1 cellular context compared by ENCODE assay signal in the genomic region with DNA sequence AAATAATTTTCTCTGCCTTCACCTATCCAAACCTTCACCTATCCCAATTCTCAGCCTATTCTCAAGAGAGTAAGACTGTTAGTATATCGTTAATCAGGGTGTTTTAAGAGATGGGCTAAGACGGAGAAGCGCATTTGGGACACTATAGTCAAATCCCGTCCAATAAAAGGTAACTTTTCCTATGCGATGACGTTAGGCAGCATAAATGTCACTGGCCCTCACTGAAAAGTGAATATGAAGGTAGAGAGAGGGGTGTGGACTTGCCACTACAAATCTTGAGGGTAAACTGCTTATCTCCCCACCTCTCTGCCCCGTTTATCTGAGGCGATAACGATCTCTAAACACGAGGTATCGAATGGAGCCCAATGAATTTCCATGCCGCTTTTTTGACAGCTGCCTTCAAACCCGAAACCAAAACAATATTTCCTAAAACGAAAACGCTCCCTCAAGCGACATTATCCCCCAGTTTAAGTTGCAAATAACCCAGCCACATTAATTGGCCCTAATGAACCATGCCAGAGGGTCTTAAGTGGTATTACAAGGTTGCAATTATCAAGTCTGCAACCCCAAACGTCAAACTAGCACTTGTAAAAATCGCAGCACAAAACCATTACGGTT.
TF ChIP-seq lines count a peak whose summit lies in the region.

No MANE protein-coding gene starts in this region.

TF ChIP-seq in GM12878, 131 proteins besides CTCF, POLR2A, EP300 and RAD21 (continued from another document and continues in another):
- TF ChIP-seq, protein P1, sequence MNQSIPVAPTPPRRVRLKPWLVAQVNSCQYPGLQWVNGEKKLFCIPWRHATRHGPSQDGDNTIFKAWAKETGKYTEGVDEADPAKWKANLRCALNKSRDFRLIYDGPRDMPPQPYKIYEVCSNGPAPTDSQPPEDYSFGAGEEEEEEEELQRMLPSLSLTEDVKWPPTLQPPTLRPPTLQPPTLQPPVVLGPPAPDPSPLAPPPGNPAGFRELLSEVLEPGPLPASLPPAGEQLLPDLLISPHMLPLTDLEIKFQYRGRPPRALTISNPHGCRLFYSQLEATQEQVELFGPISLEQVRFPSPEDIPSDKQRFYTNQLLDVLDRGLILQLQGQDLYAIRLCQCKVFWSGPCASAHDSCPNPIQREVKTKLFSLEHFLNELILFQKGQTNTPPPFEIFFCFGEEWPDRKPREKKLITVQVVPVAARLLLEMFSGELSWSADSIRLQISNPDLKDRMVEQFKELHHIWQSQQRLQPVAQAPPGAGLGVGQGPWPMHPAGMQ (IDR thresholded peaks at IDR 0.05; ENCODE audit: borderline replicate concordance), result no peak
- TF ChIP-seq SIX5 (IDR thresholded peaks at IDR 0.05; ENCODE audit: low read depth, low read length, severe bottlenecking) (no peak), FOXK2 (IDR thresholded peaks at IDR 0.05) (no peak), HCFC1 (IDR thresholded peaks at IDR 0.05; ENCODE audit: low read length) (no peak), CBX3 (IDR thresholded peaks at IDR 0.05; ENCODE audit: borderline replicate concordance, low read depth) (no peak), IRF4 (IDR thresholded peaks at IDR 0.05; ENCODE audit: low read depth, low read length) (no peak), POLR2AphosphoS2 (IDR thresholded peaks at IDR 0.05; ENCODE audit: low read depth, low read length) (0 out of 2 replicates have a peak, but pooled peaks have one; percentile 22), ZSCAN29 (IDR thresholded peaks at IDR 0.05) (no peak), KAT2A (conservative IDR thresholded peaks at IDR 0.05; ENCODE audit: control insufficient read depth, low read depth, low read length) (no peak), ZZZ3 (IDR thresholded peaks at IDR 0.05; ENCODE audit: control insufficient read depth, insufficient read length, low read depth) (no peak), SP1 (IDR thresholded peaks at IDR 0.05; ENCODE audit: low read depth, low read length) (no peak), SMAD5 (IDR thresholded peaks at IDR 0.05; ENCODE audit: low read depth) (no peak), SPI1 (IDR thresholded peaks at IDR 0.05; ENCODE audit: borderline replicate concordance, insufficient read depth, low read depth, low read length) (no peak), KLF5 (IDR thresholded peaks at IDR 0.05; ENCODE audit: partially characterized antibody) (no peak), BACH1 (IDR thresholded peaks at IDR 0.05; ENCODE audit: borderline replicate concordance) (no peak), STAT3 (IDR thresholded peaks at IDR 0.05; ENCODE audit: low read depth, low read length) (no peak), TCF7 (IDR thresholded peaks at IDR 0.05; ENCODE audit: borderline replicate concordance) (no peak), LARP7 (IDR thresholded peaks at IDR 0.05) (peak; percentile 40; the same call in 1 of the 2 replicates), RB1 (IDR thresholded peaks at IDR 0.05; ENCODE audit: borderline replicate concordance) (no peak), SMC3 (IDR thresholded peaks at IDR 0.05; ENCODE audit: borderline replicate concordance, low read length) (no peak), KDM1A (IDR thresholded peaks at IDR 0.05; ENCODE audit: borderline replicate concordance) (no peak), NRF1 (conservative IDR thresholded peaks at IDR 0.05; ENCODE audit: low read depth, low read length) (no peak), PML (IDR thresholded peaks at IDR 0.05; ENCODE audit: low read length) (peak; percentile 36; the same call in 1 of the 2 replicates), JUNB (IDR thresholded peaks at IDR 0.05) (no peak), MEF2A (IDR thresholded peaks at IDR 0.05; ENCODE audit: insufficient read depth, low read depth, low read length) (no peak), SUPT20H (IDR thresholded peaks at IDR 0.05; ENCODE audit: borderline replicate concordance, control insufficient read depth, low read depth, low read length) (no peak), IKZF1 (conservative IDR thresholded peaks at IDR 0.05) (peak; percentile 8; the same call in 1 of the 2 replicates), RUNX3 (IDR thresholded peaks at IDR 0.05; ENCODE audit: low read length) (peak; percentile 6; the same call in 1 of the 2 replicates)
- TF ChIP-seq, protein P2, sequence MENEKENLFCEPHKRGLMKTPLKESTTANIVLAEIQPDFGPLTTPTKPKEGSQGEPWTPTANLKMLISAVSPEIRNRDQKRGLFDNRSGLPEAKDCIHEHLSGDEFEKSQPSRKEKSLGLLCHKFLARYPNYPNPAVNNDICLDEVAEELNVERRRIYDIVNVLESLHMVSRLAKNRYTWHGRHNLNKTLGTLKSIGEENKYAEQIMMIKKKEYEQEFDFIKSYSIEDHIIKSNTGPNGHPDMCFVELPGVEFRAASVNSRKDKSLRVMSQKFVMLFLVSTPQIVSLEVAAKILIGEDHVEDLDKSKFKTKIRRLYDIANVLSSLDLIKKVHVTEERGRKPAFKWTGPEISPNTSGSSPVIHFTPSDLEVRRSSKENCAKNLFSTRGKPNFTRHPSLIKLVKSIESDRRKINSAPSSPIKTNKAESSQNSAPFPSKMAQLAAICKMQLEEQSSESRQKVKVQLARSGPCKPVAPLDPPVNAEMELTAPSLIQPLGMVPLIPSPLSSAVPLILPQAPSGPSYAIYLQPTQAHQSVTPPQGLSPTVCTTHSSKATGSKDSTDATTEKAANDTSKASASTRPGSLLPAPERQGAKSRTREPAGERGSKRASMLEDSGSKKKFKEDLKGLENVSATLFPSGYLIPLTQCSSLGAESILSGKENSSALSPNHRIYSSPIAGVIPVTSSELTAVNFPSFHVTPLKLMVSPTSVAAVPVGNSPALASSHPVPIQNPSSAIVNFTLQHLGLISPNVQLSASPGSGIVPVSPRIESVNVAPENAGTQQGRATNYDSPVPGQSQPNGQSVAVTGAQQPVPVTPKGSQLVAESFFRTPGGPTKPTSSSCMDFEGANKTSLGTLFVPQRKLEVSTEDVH (IDR thresholded peaks at IDR 0.05; ENCODE audit: low read depth, partially characterized antibody), result no peak
- TF ChIP-seq, protein P3, sequence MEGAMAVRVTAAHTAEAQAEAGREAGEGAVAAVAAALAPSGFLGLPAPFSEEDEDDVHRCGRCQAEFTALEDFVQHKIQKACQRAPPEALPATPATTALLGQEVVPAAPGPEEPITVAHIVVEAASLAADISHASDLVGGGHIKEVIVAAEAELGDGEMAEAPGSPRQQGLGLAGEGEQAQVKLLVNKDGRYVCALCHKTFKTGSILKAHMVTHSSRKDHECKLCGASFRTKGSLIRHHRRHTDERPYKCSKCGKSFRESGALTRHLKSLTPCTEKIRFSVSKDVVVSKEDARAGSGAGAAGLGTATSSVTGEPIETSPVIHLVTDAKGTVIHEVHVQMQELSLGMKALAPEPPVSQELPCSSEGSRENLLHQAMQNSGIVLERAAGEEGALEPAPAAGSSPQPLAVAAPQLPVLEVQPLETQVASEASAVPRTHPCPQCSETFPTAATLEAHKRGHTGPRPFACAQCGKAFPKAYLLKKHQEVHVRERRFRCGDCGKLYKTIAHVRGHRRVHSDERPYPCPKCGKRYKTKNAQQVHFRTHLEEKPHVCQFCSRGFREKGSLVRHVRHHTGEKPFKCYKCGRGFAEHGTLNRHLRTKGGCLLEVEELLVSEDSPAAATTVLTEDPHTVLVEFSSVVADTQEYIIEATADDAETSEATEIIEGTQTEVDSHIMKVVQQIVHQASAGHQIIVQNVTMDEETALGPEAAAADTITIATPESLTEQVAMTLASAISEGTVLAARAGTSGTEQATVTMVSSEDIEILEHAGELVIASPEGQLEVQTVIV (IDR thresholded peaks at IDR 0.05; ENCODE audit: borderline replicate concordance, partially characterized antibody), result no peak
- TF ChIP-seq, protein P4, sequence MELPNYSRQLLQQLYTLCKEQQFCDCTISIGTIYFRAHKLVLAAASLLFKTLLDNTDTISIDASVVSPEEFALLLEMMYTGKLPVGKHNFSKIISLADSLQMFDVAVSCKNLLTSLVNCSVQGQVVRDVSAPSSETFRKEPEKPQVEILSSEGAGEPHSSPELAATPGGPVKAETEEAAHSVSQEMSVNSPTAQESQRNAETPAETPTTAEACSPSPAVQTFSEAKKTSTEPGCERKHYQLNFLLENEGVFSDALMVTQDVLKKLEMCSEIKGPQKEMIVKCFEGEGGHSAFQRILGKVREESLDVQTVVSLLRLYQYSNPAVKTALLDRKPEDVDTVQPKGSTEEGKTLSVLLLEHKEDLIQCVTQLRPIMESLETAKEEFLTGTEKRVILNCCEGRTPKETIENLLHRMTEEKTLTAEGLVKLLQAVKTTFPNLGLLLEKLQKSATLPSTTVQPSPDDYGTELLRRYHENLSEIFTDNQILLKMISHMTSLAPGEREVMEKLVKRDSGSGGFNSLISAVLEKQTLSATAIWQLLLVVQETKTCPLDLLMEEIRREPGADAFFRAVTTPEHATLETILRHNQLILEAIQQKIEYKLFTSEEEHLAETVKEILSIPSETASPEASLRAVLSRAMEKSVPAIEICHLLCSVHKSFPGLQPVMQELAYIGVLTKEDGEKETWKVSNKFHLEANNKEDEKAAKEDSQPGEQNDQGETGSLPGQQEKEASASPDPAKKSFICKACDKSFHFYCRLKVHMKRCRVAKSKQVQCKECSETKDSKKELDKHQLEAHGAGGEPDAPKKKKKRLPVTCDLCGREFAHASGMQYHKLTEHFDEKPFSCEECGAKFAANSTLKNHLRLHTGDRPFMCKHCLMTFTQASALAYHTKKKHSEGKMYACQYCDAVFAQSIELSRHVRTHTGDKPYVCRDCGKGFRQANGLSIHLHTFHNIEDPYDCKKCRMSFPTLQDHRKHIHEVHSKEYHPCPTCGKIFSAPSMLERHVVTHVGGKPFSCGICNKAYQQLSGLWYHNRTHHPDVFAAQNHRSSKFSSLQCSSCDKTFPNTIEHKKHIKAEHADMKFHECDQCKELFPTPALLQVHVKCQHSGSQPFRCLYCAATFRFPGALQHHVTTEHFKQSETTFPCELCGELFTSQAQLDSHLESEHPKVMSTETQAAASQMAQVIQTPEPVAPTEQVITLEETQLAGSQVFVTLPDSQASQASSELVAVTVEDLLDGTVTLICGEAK (IDR thresholded peaks at IDR 0.05; ENCODE audit: borderline replicate concordance), result no peak
- TF ChIP-seq, protein P5, sequence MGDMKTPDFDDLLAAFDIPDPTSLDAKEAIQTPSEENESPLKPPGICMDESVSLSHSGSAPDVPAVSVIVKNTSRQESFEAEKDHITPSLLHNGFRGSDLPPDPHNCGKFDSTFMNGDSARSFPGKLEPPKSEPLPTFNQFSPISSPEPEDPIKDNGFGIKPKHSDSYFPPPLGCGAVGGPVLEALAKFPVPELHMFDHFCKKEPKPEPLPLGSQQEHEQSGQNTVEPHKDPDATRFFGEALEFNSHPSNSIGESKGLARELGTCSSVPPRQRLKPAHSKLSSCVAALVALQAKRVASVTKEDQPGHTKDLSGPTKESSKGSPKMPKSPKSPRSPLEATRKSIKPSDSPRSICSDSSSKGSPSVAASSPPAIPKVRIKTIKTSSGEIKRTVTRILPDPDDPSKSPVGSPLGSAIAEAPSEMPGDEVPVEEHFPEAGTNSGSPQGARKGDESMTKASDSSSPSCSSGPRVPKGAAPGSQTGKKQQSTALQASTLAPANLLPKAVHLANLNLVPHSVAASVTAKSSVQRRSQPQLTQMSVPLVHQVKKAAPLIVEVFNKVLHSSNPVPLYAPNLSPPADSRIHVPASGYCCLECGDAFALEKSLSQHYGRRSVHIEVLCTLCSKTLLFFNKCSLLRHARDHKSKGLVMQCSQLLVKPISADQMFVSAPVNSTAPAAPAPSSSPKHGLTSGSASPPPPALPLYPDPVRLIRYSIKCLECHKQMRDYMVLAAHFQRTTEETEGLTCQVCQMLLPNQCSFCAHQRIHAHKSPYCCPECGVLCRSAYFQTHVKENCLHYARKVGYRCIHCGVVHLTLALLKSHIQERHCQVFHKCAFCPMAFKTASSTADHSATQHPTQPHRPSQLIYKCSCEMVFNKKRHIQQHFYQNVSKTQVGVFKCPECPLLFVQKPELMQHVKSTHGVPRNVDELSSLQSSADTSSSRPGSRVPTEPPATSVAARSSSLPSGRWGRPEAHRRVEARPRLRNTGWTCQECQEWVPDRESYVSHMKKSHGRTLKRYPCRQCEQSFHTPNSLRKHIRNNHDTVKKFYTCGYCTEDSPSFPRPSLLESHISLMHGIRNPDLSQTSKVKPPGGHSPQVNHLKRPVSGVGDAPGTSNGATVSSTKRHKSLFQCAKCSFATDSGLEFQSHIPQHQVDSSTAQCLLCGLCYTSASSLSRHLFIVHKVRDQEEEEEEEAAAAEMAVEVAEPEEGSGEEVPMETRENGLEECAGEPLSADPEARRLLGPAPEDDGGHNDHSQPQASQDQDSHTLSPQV (IDR thresholded peaks at IDR 0.05), result no peak
- TF ChIP-seq, protein P6, sequence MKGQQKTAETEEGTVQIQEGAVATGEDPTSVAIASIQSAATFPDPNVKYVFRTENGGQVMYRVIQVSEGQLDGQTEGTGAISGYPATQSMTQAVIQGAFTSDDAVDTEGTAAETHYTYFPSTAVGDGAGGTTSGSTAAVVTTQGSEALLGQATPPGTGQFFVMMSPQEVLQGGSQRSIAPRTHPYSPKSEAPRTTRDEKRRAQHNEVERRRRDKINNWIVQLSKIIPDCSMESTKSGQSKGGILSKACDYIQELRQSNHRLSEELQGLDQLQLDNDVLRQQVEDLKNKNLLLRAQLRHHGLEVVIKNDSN (IDR thresholded peaks at IDR 0.05; ENCODE audit: borderline replicate concordance, extremely low read length, insufficient read depth, low read depth, low read length), result no peak
- TF ChIP-seq, protein P7, sequence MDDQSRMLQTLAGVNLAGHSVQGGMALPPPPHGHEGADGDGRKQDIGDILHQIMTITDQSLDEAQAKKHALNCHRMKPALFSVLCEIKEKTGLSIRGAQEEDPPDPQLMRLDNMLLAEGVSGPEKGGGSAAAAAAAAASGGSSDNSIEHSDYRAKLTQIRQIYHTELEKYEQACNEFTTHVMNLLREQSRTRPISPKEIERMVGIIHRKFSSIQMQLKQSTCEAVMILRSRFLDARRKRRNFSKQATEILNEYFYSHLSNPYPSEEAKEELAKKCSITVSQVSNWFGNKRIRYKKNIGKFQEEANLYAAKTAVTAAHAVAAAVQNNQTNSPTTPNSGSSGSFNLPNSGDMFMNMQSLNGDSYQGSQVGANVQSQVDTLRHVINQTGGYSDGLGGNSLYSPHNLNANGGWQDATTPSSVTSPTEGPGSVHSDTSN (IDR thresholded peaks at IDR 0.05; ENCODE audit: insufficient replicate concordance, low read depth, low read length), result no peak
- TF ChIP-seq, protein P8, sequence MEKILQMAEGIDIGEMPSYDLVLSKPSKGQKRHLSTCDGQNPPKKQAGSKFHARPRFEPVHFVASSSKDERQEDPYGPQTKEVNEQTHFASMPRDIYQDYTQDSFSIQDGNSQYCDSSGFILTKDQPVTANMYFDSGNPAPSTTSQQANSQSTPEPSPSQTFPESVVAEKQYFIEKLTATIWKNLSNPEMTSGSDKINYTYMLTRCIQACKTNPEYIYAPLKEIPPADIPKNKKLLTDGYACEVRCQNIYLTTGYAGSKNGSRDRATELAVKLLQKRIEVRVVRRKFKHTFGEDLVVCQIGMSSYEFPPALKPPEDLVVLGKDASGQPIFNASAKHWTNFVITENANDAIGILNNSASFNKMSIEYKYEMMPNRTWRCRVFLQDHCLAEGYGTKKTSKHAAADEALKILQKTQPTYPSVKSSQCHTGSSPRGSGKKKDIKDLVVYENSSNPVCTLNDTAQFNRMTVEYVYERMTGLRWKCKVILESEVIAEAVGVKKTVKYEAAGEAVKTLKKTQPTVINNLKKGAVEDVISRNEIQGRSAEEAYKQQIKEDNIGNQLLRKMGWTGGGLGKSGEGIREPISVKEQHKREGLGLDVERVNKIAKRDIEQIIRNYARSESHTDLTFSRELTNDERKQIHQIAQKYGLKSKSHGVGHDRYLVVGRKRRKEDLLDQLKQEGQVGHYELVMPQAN (conservative IDR thresholded peaks at IDR 0.05), result peak; percentile 60
- TF ChIP-seq, protein P9, sequence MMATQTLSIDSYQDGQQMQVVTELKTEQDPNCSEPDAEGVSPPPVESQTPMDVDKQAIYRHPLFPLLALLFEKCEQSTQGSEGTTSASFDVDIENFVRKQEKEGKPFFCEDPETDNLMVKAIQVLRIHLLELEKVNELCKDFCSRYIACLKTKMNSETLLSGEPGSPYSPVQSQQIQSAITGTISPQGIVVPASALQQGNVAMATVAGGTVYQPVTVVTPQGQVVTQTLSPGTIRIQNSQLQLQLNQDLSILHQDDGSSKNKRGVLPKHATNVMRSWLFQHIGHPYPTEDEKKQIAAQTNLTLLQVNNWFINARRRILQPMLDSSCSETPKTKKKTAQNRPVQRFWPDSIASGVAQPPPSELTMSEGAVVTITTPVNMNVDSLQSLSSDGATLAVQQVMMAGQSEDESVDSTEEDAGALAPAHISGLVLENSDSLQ (IDR thresholded peaks at IDR 0.05), result no peak
